8 cellular contexts compared by ENCODE assay signal in genomic region chr17:49707246-49707607, GRCh38. TPM values are rescaled to one million over a fixed set of nuclear protein-coding genes. Genes with fewer than 3 reads are reported as not detected.
DNase-seq lines count a peak whose midpoint lies in the region; ATAC-seq and TF ChIP-seq lines count a peak whose summit lies in the region.

No MANE protein-coding gene starts in this region.

- H3K27me3 ChIP-seq in OCI-LY3 (ENCODE audit: low read depth, low read length) (no peaks in the 10 kb centered on the region), mammary epithelial cell (ENCODE audit: insufficient read depth, low read length) (no peaks in the 10 kb centered on the region), aorta (ENCODE audit: control insufficient read depth in 1 of 2, insufficient read depth in 2 of 2, low read length in 1 of 2) (no peaks in the 10 kb centered on the region)

- intact Hi-C loops in mammary epithelial cell (cut with micrococcal nuclease) (loop anchor here (5.0 kb wide), 2 partner anchors 145 to 205 kb away; no protein-coding TSS in a partner anchor), aorta (cut with DNase I) (loop anchor here (5.0 to 10.0 kb wide), 4 partner anchors 55 to 292 kb away; partner anchors contain the start of genes FAM117A (in 1 of the 2), PHB1 (in 1 of the 2) and TAC4 (in 1 of the 2))

- in situ Hi-C loops in mammary epithelial cell (cut with MboI; ENCODE audit: low sequenced_read_pairs in 2 of 2): loop anchor here in 1 of 2 donors (10.0 to 25.0 kb wide), 3 partner anchors 130 to 295 kb away; partner anchors contain the start of genes DLX3, PHB1 and TAC4

- H3K4me3 ChIP-seq in OCI-LY3 (ENCODE audit: low read length) (peak overlapping the region; percentile 97), mammary epithelial cell (replicated peaks in 1 of 3; ENCODE audit: insufficient read depth in 1 of 3, low read depth in 2 of 3, low read length in 3 of 3) (peak overlapping the region; percentile 82 to 94 (median 87)), mesodermal cell (ENCODE audit: extremely low read depth, insufficient read depth, low read length, poor library complexity, severe bottlenecking) (peak overlapping the region; percentile 93), aorta (ENCODE audit: low read length in 2 of 2) (peak overlapping the region; percentile 45 to 80)

- H3K9ac ChIP-seq in OCI-LY3 (ENCODE audit: low read length) (peak overlapping the region; percentile 74), mammary epithelial cell (ENCODE audit: insufficient read depth, low read length) (peak overlapping the region; percentile 83)

- CTCF ChIA-PET in mammary epithelial cell (lab: Charles Lee; ENCODE audit: low non-redundant PET): interaction anchor here (0.6 kb wide), 2 partner anchors 142 to 294 kb away, joined by 3 to 34 read pairs; no protein-coding TSS in a partner anchor

- H3K36me3 ChIP-seq in OCI-LY3 (replicated peaks; ENCODE audit: low read depth, low read length) (peaks cover 22% of the 10 kb centered on the region), mammary epithelial cell (ENCODE audit: insufficient read depth, low read length) (peaks cover 12% of the 10 kb centered on the region), mesodermal cell (ENCODE audit: control insufficient read depth, insufficient read depth, low read length) (peaks cover 50% of the 10 kb centered on the region), aorta (ENCODE audit: control insufficient read depth in 1 of 2, insufficient read depth in 2 of 2, low read length in 1 of 2) (peaks cover 5 to 10% of the 10 kb centered on the region in 2 donors)

- H3K9me3 ChIP-seq in OCI-LY3 (ENCODE audit: insufficient read depth, low read length) (no peaks in the 10 kb centered on the region), mammary epithelial cell (replicated peaks; ENCODE audit: insufficient read depth, low read length) (no peaks in the 10 kb centered on the region), mesodermal cell (ENCODE audit: control insufficient read depth, low read length) (no peaks in the 10 kb centered on the region), aorta (ENCODE audit: control insufficient read depth, low read length) (no peaks in the 10 kb centered on the region)

- WGBS in mammary epithelial cell (ENCODE audit: low coverage, missing lambda C conversion rate): under 1% methylated on average over 12 of the region's 12 CpGs
- WGBS in mesodermal cell (ENCODE audit: insufficient coverage in 2 of 2), 2 experiments: 3 to 7% methylated on average over 10 to 12 of the region's 12 CpGs
- WGBS in aorta, 2 donors: 1% methylated on average over 12 of the region's 12 CpGs

- peaks cover 22% of the 10 kb centered on the region for H3K79me2 ChIP-seq in OCI-LY3 (ENCODE audit: low read length)
- H3K79me2 ChIP-seq in mammary epithelial cell (ENCODE audit: insufficient read depth, low read length): peaks cover 29% of the 10 kb centered on the region

- peaks cover 13% of the 10 kb centered on the region for H3K4me1 ChIP-seq in OCI-LY3 (ENCODE audit: low read length)
- H3K4me1 ChIP-seq in mammary epithelial cell (ENCODE audit: insufficient read depth, low read length): peaks cover 16% of the 10 kb centered on the region
- H3K4me1 ChIP-seq in mesodermal cell (ENCODE audit: control insufficient read depth, insufficient read depth, low read length, poor library complexity, severe bottlenecking): no peaks in the 10 kb centered on the region
- no peaks in the 10 kb centered on the region for H3K4me1 ChIP-seq in aorta (ENCODE audit: control insufficient read depth in 1 of 2, insufficient read depth in 2 of 2, low read length in 2 of 2)

- TF ChIP-seq CTCF in OCI-LY3 (IDR thresholded peaks at IDR 0.05; ENCODE audit: low read depth, low read length): peak; percentile 19; the same call in 1 of the 2 replicates
- TF ChIP-seq CTCF in mammary epithelial cell (conservative IDR thresholded peaks at IDR 0.05 in 1 of 2, IDR thresholded peaks at IDR 0.05 in 1 of 2; ENCODE audit: extremely low read depth in 1 of 2, insufficient read depth in 1 of 2, low read depth in 1 of 2, low read length in 2 of 2): no peak

- ATAC-seq in aorta (ENCODE audit: low FRiP score): no peak
- ATAC-seq in HG02610 (IDR thresholded peaks at IDR 0.05; ENCODE audit: unreplicated experiment): no peak

- peak; percentile 14 for DNase-seq in EH (ENCODE audit: low read depth)
- DNase-seq in mammary epithelial cell: no peak
- DNase-seq in aorta: no peak
- no peak for DNase-seq in NK-92 (lab: John Stamatoyannopoulos, UW; ENCODE audit: unreplicated experiment)
- DNase-seq in AG20443 (ENCODE audit: low spot score): no peak

- no peak overlapping the region for H2AFZ ChIP-seq in OCI-LY3 (ENCODE audit: low read depth, low read length)
- peak overlapping the region; percentile 79 for H2AFZ ChIP-seq in mammary epithelial cell (ENCODE audit: low read depth, low read length)

- no TSS peak for BruUV-seq in mammary epithelial cell (replicated peaks; lab: Mats Ljungman, UMichigan)

- H3K27ac ChIP-seq in OCI-LY3 (ENCODE audit: low read length) (peak overlapping the region; percentile 65), mammary epithelial cell (ENCODE audit: insufficient read depth, low read depth, low read length) (peak overlapping the region; percentile 89), mesodermal cell (ENCODE audit: low read depth, low read length, severe bottlenecking) (peak overlapping the region; percentile 95), aorta (ENCODE audit: low read depth in 1 of 2, low read length in 2 of 2) (peak overlapping the region in 1 of 2 donors; percentile 53)

- H3K4me2 ChIP-seq in OCI-LY3 (ENCODE audit: low read length) (peak overlapping the region; percentile 98), mammary epithelial cell (ENCODE audit: insufficient read depth, low read depth, low read length) (peak overlapping the region; percentile 90)

- dilution Hi-C loops in mammary epithelial cell (cut with HindIII; ENCODE audit: low sequenced_read_pairs): loop anchor here (5.0 kb wide), 1 partner anchor 80 kb away; the partner anchor contains the start of gene KAT7

- no peaks in the 10 kb centered on the region for H4K20me1 ChIP-seq in OCI-LY3 (ENCODE audit: insufficient read depth, low read length)
- H4K20me1 ChIP-seq in mammary epithelial cell (ENCODE audit: insufficient read depth, low read length): no peaks in the 10 kb centered on the region

RNA-seq across cellular contexts. Expression of gene SLC35B1, which starts 0.5 kb away (rescaled TPM):
- total RNA-seq in mammary epithelial cell (10 to 100 TPM; 35.5 to 55.9 TPM), aorta (10 to 100 TPM; 31.5 to 43.7 TPM)
- polyA plus RNA-seq in mammary epithelial cell (59.2 TPM), aorta (10 to 100 TPM; 33.2 to 37.5 TPM)
- 141 TPM for polyA minus RNA-seq in mammary epithelial cell
- 71.5 TPM for polyA plus RNA-seq in mesodermal cell (2013, experiment 1 of 2)
- 63.3 TPM for polyA plus RNA-seq in mesodermal cell (2013, experiment 2 of 2)

RNA-seq across cellular contexts. Expression of gene SPOP, which starts 29.3 kb away (rescaled TPM):
- total RNA-seq in mammary epithelial cell (10 to 100 TPM; 36.0 to 49.8 TPM), aorta (100 to 1,000 TPM; 117 to 289 TPM)
- polyA plus RNA-seq in mammary epithelial cell (25.3 TPM), aorta (10 to 100 TPM; 54.5 to 56.5 TPM)
- 42.4 TPM for polyA minus RNA-seq in mammary epithelial cell
- 25.6 TPM for polyA plus RNA-seq in mesodermal cell (2013, experiment 1 of 2)
- polyA plus RNA-seq in mesodermal cell (2013, experiment 2 of 2): 24.1 TPM

RNA-seq across cellular contexts. Expression of gene FAM117A, which starts 56.7 kb away (rescaled TPM):
- total RNA-seq in mammary epithelial cell (1 to 10 TPM; 2.8 to 5.9 TPM), aorta (10 to 100 TPM; 16.9 to 17.2 TPM)
- polyA plus RNA-seq in mammary epithelial cell (8.8 TPM), aorta (10 to 100 TPM in 1 of 2 donors, 1 to 10 TPM in 1; 9.4 to 15.3 TPM)
- polyA minus RNA-seq in mammary epithelial cell: 14.2 TPM
- 15.3 TPM for polyA plus RNA-seq in mesodermal cell (2013, experiment 1 of 2)
- 11.0 TPM for polyA plus RNA-seq in mesodermal cell (2013, experiment 2 of 2)
